1 cellular context compared by ENCODE assay signal in the genomic region with DNA sequence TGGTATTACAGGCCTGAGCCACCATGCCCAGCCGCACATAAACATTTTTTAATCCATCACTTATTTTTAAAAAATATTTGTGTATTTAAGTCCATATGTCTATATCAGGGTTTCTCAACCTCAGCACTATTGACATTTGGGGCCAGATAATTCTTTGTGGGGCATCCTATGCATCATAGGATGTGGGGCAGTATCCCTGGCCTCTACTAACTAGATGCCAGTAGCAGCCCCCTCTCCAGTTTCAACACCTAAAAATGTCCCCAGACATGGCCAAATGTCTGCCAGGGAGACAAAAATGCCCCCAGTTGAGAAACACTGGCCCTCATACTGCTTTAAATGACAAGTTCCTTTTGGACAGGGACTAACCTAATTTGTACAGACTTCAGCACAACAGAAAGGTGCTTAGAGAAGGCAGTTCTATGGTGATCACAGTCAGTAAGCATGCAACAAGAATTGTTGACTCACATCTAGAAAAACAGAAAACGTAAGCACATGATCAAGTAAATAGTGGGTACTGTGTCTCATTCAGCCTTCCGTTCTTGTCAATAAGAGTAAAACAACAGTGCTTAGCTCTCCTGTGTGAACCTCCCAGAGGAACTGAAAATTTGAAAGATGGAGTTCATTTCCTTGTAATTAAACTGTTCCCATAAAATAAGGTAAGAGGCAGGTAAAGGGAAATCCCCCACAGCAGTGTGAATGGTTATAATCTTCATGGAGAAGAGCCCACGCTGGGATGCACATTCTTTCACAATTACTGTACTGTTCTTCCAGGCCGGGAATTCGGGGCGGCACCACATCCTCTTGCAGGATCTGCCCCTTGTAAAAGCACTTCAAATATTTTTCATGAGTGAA.
TF ChIP-seq lines count a peak whose summit lies in the region.

No MANE protein-coding gene starts in this region.

TF ChIP-seq in HEK293, 187 proteins besides CTCF, POLR2A, EP300 and RAD21 (continued from another document and continues in another):
- TF ChIP-seq, protein P1, sequence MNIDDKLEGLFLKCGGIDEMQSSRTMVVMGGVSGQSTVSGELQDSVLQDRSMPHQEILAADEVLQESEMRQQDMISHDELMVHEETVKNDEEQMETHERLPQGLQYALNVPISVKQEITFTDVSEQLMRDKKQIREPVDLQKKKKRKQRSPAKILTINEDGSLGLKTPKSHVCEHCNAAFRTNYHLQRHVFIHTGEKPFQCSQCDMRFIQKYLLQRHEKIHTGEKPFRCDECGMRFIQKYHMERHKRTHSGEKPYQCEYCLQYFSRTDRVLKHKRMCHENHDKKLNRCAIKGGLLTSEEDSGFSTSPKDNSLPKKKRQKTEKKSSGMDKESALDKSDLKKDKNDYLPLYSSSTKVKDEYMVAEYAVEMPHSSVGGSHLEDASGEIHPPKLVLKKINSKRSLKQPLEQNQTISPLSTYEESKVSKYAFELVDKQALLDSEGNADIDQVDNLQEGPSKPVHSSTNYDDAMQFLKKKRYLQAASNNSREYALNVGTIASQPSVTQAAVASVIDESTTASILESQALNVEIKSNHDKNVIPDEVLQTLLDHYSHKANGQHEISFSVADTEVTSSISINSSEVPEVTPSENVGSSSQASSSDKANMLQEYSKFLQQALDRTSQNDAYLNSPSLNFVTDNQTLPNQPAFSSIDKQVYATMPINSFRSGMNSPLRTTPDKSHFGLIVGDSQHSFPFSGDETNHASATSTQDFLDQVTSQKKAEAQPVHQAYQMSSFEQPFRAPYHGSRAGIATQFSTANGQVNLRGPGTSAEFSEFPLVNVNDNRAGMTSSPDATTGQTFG (tag by site-specific recombination; IDR thresholded peaks at IDR 0.05; ENCODE audit: borderline replicate concordance): no peak
- no peak for TF ChIP-seq ZNF184 (tag by site-specific recombination; IDR thresholded peaks at IDR 0.05)
- 0 out of 2 replicates have a peak, but pooled peaks have one; percentile 18 for TF ChIP-seq ZEB2 (tag by site-specific recombination; IDR thresholded peaks at IDR 0.05)
- no peak for TF ChIP-seq ZNF175 (tag by site-specific recombination; IDR thresholded peaks at IDR 0.05)
- no peak for TF ChIP-seq ZNF560 (tag by site-specific recombination; IDR thresholded peaks at IDR 0.05; ENCODE audit: borderline replicate concordance)
- no peak for TF ChIP-seq ZNF341 (tag by site-specific recombination; IDR thresholded peaks at IDR 0.05; ENCODE audit: low read depth)
- no peak for TF ChIP-seq ZNF132 (tag by site-specific recombination; IDR thresholded peaks at IDR 0.05; ENCODE audit: borderline replicate concordance)
- no peak for TF ChIP-seq ZNF138 (tag by site-specific recombination; IDR thresholded peaks at IDR 0.05; ENCODE audit: borderline replicate concordance)
- no peak for TF ChIP-seq ZNF514 (tag by site-specific recombination; IDR thresholded peaks at IDR 0.05)
- no peak for TF ChIP-seq ZNF777 (tag by site-specific recombination; IDR thresholded peaks at IDR 0.05; ENCODE audit: borderline replicate concordance)
- peak; percentile 51; the same call in 1 of the 2 replicates for TF ChIP-seq SP7 (tag by site-specific recombination; IDR thresholded peaks at IDR 0.05)
- no peak for TF ChIP-seq ZSCAN18 (tag by site-specific recombination; IDR thresholded peaks at IDR 0.05)
- TF ChIP-seq, protein P2, sequence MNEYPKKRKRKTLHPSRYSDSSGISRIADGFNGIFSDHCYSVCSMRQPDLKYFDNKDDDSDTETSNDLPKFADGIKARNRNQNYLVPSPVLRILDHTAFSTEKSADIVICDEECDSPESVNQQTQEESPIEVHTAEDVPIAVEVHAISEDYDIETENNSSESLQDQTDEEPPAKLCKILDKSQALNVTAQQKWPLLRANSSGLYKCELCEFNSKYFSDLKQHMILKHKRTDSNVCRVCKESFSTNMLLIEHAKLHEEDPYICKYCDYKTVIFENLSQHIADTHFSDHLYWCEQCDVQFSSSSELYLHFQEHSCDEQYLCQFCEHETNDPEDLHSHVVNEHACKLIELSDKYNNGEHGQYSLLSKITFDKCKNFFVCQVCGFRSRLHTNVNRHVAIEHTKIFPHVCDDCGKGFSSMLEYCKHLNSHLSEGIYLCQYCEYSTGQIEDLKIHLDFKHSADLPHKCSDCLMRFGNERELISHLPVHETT (tag by site-specific recombination; IDR thresholded peaks at IDR 0.05): no peak
- TF ChIP-seq, protein P3, sequence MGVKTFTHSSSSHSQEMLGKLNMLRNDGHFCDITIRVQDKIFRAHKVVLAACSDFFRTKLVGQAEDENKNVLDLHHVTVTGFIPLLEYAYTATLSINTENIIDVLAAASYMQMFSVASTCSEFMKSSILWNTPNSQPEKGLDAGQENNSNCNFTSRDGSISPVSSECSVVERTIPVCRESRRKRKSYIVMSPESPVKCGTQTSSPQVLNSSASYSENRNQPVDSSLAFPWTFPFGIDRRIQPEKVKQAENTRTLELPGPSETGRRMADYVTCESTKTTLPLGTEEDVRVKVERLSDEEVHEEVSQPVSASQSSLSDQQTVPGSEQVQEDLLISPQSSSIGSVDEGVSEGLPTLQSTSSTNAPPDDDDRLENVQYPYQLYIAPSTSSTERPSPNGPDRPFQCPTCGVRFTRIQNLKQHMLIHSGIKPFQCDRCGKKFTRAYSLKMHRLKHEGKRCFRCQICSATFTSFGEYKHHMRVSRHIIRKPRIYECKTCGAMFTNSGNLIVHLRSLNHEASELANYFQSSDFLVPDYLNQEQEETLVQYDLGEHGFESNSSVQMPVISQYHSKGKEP (tag by site-specific recombination; IDR thresholded peaks at IDR 0.05): no peak
- TF ChIP-seq ZNF530 (tag by site-specific recombination; IDR thresholded peaks at IDR 0.05; ENCODE audit: low read depth): no peak
- no peak for TF ChIP-seq ZNF146 (tag by site-specific recombination; IDR thresholded peaks at IDR 0.05)
- TF ChIP-seq SETDB1 (IDR thresholded peaks at IDR 0.05; ENCODE audit: insufficient read length, low read length): no peak
- TF ChIP-seq ZSCAN23 (tag by site-specific recombination; IDR thresholded peaks at IDR 0.05): no peak
- no peak for TF ChIP-seq ZNF221 (tag by site-specific recombination; IDR thresholded peaks at IDR 0.05; ENCODE audit: borderline replicate concordance)
- TF ChIP-seq ZBTB17 (tag by site-specific recombination; IDR thresholded peaks at IDR 0.05): 0 out of 2 replicates have a peak, but pooled peaks have one; percentile 12
- no peak for TF ChIP-seq ZNF362 (tag by site-specific recombination; IDR thresholded peaks at IDR 0.05)
- TF ChIP-seq, protein P4, sequence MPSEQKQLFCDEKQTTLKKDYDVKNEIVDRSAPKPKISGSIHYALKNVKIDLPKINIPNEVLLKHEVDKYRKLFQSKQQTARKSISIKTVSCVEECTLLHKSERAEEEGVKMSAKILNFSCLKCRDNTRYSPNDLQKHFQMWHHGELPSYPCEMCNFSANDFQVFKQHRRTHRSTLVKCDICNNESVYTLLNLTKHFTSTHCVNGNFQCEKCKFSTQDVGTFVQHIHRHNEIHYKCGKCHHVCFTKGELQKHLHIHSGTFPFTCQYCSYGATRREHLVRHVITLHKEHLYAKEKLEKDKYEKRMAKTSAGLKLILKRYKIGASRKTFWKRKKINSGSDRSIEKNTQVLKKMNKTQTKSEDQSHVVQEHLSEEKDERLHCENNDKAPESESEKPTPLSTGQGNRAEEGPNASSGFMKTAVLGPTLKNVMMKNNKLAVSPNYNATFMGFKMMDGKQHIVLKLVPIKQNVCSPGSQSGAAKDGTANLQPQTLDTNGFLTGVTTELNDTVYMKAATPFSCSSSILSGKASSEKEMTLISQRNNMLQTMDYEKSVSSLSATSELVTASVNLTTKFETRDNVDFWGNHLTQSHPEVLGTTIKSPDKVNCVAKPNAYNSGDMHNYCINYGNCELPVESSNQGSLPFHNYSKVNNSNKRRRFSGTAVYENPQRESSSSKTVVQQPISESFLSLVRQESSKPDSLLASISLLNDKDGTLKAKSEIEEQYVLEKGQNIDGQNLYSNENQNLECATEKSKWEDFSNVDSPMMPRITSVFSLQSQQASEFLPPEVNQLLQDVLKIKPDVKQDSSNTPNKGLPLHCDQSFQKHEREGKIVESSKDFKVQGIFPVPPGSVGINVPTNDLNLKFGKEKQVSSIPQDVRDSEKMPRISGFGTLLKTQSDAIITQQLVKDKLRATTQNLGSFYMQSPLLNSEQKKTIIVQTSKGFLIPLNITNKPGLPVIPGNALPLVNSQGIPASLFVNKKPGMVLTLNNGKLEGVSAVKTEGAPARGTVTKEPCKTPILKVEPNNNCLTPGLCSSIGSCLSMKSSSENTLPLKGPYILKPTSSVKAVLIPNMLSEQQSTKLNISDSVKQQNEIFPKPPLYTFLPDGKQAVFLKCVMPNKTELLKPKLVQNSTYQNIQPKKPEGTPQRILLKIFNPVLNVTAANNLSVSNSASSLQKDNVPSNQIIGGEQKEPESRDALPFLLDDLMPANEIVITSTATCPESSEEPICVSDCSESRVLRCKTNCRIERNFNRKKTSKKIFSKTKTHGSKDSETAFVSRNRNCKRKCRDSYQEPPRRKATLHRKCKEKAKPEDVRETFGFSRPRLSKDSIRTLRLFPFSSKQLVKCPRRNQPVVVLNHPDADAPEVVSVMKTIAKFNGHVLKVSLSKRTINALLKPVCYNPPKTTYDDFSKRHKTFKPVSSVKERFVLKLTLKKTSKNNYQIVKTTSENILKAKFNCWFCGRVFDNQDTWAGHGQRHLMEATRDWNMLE (tag by site-specific recombination; conservative IDR thresholded peaks at IDR 0.05; ENCODE audit: low read depth): no peak
- TF ChIP-seq ZNF548 (tag by site-specific recombination; IDR thresholded peaks at IDR 0.05): no peak
- no peak for TF ChIP-seq ZNF549 (tag by site-specific recombination; IDR thresholded peaks at IDR 0.05)
- no peak for TF ChIP-seq REST (tag by site-specific recombination; IDR thresholded peaks at IDR 0.05)
- TF ChIP-seq GLIS1 (tag by site-specific recombination; IDR thresholded peaks at IDR 0.05): peak; percentile 23; the same call in 1 of the 2 replicates
- no peak for TF ChIP-seq ZNF23 (tag by site-specific recombination; IDR thresholded peaks at IDR 0.05; ENCODE audit: borderline replicate concordance)
- TF ChIP-seq ZNF214 (tag by site-specific recombination; IDR thresholded peaks at IDR 0.05; ENCODE audit: borderline replicate concordance): no peak
- TF ChIP-seq SALL2 (tag by site-specific recombination; IDR thresholded peaks at IDR 0.05; ENCODE audit: borderline replicate concordance): no peak
- no peak for TF ChIP-seq RBAK (tag by site-specific recombination; IDR thresholded peaks at IDR 0.05)
- TF ChIP-seq ZNF335 (tag by site-specific recombination; conservative IDR thresholded peaks at IDR 0.05): no peak
- TF ChIP-seq, protein P5, sequence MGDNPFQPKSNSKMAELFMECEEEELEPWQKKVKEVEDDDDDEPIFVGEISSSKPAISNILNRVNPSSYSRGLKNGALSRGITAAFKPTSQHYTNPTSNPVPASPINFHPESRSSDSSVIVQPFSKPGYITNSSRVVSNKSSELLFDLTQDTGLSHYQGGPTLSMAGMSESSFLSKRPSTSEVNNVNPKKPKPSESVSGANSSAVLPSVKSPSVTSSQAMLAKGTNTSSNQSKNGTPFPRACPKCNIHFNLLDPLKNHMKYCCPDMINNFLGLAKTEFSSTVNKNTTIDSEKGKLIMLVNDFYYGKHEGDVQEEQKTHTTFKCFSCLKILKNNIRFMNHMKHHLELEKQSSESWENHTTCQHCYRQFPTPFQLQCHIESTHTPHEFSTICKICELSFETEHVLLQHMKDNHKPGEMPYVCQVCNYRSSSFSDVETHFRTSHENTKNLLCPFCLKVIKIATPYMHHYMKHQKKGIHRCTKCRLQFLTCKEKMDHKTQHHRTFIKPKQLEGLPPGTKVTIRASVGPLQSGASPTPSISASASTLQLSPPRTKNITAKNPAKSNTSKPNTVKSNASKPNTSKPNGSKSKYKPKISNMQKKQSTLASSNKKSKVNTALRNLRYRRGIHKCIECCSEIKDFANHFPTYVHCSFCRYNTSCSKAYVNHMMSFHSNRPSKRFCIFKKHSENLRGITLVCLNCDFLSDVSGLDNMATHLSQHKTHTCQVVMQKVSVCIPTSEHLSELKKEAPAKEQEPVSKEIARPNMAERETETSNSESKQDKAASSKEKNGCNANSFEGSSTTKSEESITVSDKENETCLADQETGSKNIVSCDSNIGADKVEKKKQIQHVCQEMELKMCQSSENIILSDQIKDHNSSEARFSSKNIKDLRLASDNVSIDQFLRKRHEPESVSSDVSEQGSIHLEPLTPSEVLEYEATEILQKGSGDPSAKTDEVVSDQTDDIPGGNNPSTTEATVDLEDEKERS (tag by site-specific recombination; IDR thresholded peaks at IDR 0.05): no peak
- TF ChIP-seq HOXA7 (CRISPR knock-in tag; IDR thresholded peaks at IDR 0.05; ENCODE audit: borderline replicate concordance): no peak
- no peak for TF ChIP-seq ZSCAN30 (tag by site-specific recombination; IDR thresholded peaks at IDR 0.05)
